9 cellular contexts compared by ENCODE assay signal in the genomic region with DNA sequence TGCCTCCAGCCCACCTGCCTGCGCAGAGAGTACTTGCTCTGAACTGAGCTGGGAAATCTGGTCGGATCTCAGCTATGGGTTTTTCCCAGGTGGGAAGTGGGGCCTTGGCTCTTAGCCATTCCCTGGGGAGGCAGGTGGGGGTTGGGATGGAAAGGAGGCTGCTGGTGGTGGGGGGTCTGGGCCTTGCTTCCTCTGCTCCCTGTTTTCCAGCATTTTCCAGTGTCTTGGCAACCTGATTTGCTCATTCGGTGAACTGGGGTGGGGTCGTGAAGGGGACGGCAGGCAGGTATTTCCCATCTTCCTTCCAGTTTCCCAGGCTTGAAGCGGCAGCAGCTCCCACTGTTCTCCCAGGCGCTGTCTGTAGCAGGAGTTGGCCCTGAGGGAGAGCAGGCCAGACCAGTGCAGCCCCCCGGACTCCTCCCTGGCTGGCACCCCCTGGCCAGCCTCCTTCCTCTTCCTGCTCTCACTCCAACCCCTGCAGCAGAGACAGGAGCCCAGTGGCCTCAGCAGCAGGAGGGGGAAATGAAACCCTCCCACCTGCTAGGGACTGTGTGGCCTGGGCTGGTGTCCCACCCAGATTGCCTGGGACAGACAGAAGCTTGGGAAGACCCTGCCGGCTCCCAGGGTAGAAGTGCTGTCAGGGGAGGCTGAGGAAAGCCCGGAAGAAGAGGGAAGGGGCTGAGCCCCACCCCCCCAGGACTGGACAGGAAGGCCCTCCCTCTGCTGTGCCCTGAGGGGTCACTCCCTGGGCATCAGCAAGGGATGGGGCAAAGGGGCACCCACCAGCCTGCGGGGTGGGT. TPM values are rescaled to one million over a fixed set of nuclear protein-coding genes. Genes with fewer than 3 reads are reported as not detected.
DNase-seq lines count a peak whose midpoint lies in the region; ATAC-seq and TF ChIP-seq lines count a peak whose summit lies in the region.
"Had no signal": no experiment of that assay in that cellular context is flagged by ENCODE, and none has a peak within 500 bp of the region (broad histone marks: within the 10 kb centered on the region; RNA-seq: fewer than 3 reads in every experiment).

No MANE protein-coding gene starts in this region.

- H3K4me3 Mint-ChIP-seq in CD4-positive, alpha-beta T cell = peak overlapping the region; percentile 51

- H3K27me3 Mint-ChIP-seq in CD4-positive, alpha-beta T cell = no peaks in the 10 kb centered on the region

- peaks cover 74% of the 10 kb centered on the region for H3K79me2 ChIP-seq in Karpas-422 (ENCODE audit: low read length)

- H4K8ac ChIP-seq in neuronal stem cell (ENCODE audit: low read depth, low read length) = no peak overlapping the region

- peak overlapping the region; percentile 67 for H3K14ac ChIP-seq in neuronal stem cell (ENCODE audit: low read length)

- H3K9me3 ChIP-seq in CD4-positive, alpha-beta T cell (ENCODE audit: control insufficient read depth, low read length) = no peaks in the 10 kb centered on the region
- no peaks in the 10 kb centered on the region for H3K9me3 ChIP-seq in Karpas-422 (ENCODE audit: low read length)
- H3K9me3 ChIP-seq in neuronal stem cell (replicated peaks in 1 of 2; ENCODE audit: control insufficient read depth in 2 of 2, insufficient read depth in 1 of 2, low read depth in 1 of 2, low read length in 2 of 2) = no peaks in the 10 kb centered on the region
- H3K9me3 ChIP-seq: HAP-1 had no signal

- no peak for DNase-seq in CD4-positive, alpha-beta T cell
- DNase-seq in Karpas-422 (peak; percentile 65), coronary artery (ENCODE audit: low spot score) (no peak), neuronal stem cell (ENCODE audit: low spot score) (no peak), AG08396 (ENCODE audit: low spot score) (no peak), GOT3 (lab: John Stamatoyannopoulos, UW) (no peak)

- peak overlapping the region; percentile 77 for H2BK120ac ChIP-seq in neuronal stem cell (ENCODE audit: low read depth, low read length)

- H3K36me3 ChIP-seq in Karpas-422 (ENCODE audit: insufficient read depth, low read length) (peaks cover 32% of the 10 kb centered on the region), neuronal stem cell (replicated peaks in 1 of 2; ENCODE audit: control insufficient read depth in 2 of 2, insufficient read depth in 2 of 2, low read length in 2 of 2) (peaks cover 15 to 80% of the 10 kb centered on the region in 2 donors)

- no peak for TF ChIP-seq CTCF in CD4-positive, alpha-beta T cell (IDR thresholded peaks at IDR 0.05)
- no peak for TF ChIP-seq CTCF in coronary artery (IDR thresholded peaks at IDR 0.05)

- H3K4me3 ChIP-seq in Karpas-422 (ENCODE audit: low read length) (peak overlapping the region; percentile 84), coronary artery (peak overlapping the region; percentile 77), neuronal stem cell (ENCODE audit: low read length in 2 of 2) (peak overlapping the region in 1 of 2 donors; percentile 28)
- H3K4me3 ChIP-seq: HAP-1 had no signal

- H3K4ac ChIP-seq in neuronal stem cell (ENCODE audit: low read length) = no peak overlapping the region

- H2BK12ac ChIP-seq in neuronal stem cell (ENCODE audit: low read length) = peak overlapping the region; percentile 65

- peak overlapping the region; percentile 49 for H2BK5ac ChIP-seq in neuronal stem cell (ENCODE audit: low read length)

- H2AK5ac ChIP-seq in neuronal stem cell (ENCODE audit: low read depth, low read length) = peak overlapping the region; percentile 98

- H4K20me1 ChIP-seq in Karpas-422 (ENCODE audit: insufficient read depth, low read depth, low read length) = peaks cover 70% of the 10 kb centered on the region

- H2AFZ ChIP-seq in Karpas-422 (ENCODE audit: low read length) (no peak overlapping the region), neuronal stem cell (ENCODE audit: low read length) (no peak overlapping the region)

- WGBS in neuronal stem cell (ENCODE audit: extremely low coverage in 2 of 2, insufficient read length in 2 of 2, insufficient replicate concordance in 1 of 2), 2 donors = no CpG with 5 or more reads among the region's 11 CpGs

- CTCF ChIA-PET in CD4-positive, alpha-beta T cell (lab: Charles Lee) = no interaction called here

- H2BK15ac ChIP-seq in neuronal stem cell (ENCODE audit: low read length) = peak overlapping the region; percentile 42

- H3K4me2 ChIP-seq in Karpas-422 (ENCODE audit: low read depth, low read length, poor library complexity, severe bottlenecking) (peak overlapping the region; percentile 90), neuronal stem cell (ENCODE audit: insufficient read depth, low read length, poor library complexity, severe bottlenecking) (peak overlapping the region; percentile 11)

- no peak overlapping the region for H4K91ac ChIP-seq in neuronal stem cell (ENCODE audit: low read depth, low read length, poor library complexity)

- peak overlapping the region; percentile 68 for H3K18ac ChIP-seq in neuronal stem cell (ENCODE audit: low read length)

- no peak overlapping the region for H3K23ac ChIP-seq in neuronal stem cell (ENCODE audit: low read depth, low read length, poor library complexity)

- POLR2A ChIA-PET in CD4-positive, alpha-beta T cell (lab: Charles Lee) = interaction anchor here (1.0 to 7.0 kb wide), 6 partner anchors 9 to 93 kb away, joined by 4 to 121 read pairs (median 4); a partner anchor contains a TSS

- peak overlapping the region; percentile 93 for H3K27ac ChIP-seq in CD4-positive, alpha-beta T cell (ENCODE audit: low read depth, low read length)
- H3K27ac ChIP-seq in Karpas-422 (ENCODE audit: low read length) (peak overlapping the region; percentile 98), coronary artery (peak overlapping the region; percentile 8 to 100), neuronal stem cell (replicated peaks; ENCODE audit: low read length) (peak overlapping the region; percentile 100)

- H3K79me1 ChIP-seq in neuronal stem cell (ENCODE audit: low read depth, low read length) = peaks cover 27% of the 10 kb centered on the region

- no peaks in the 10 kb centered on the region for H3K27me3 ChIP-seq in CD4-positive, alpha-beta T cell (ENCODE audit: control insufficient read depth, insufficient read depth, low read length)
- no peaks in the 10 kb centered on the region for H3K27me3 ChIP-seq in Karpas-422 (ENCODE audit: low read length)
- H3K27me3 ChIP-seq in neuronal stem cell (ENCODE audit: control insufficient read depth in 3 of 3, insufficient read depth in 3 of 3, low read depth in 1 of 3, low read length in 3 of 3) = no peaks in the 10 kb centered on the region

- peaks cover 83% of the 10 kb centered on the region for H3K4me1 Mint-ChIP-seq in CD4-positive, alpha-beta T cell (ENCODE audit: low read depth)

- H3K27ac Mint-ChIP-seq in CD4-positive, alpha-beta T cell = peak overlapping the region; percentile 97

- H3K36me3 Mint-ChIP-seq in CD4-positive, alpha-beta T cell (ENCODE audit: low read depth) = peaks cover 59% of the 10 kb centered on the region

- intact Hi-C loops in CD4-positive, alpha-beta T cell (cut with DNase I, micrococcal nuclease) = no loop called here

- H3K9ac ChIP-seq in Karpas-422 (ENCODE audit: low read length) (peak overlapping the region; percentile 94), neuronal stem cell (ENCODE audit: low read depth, low read length, poor library complexity) (no peak overlapping the region)

- no peak for ATAC-seq in CD4-positive, alpha-beta T cell (ENCODE audit: poor library complexity)
- ATAC-seq in HG03354 (IDR thresholded peaks at IDR 0.05; ENCODE audit: poor library complexity, severe bottlenecking, unreplicated experiment) (no peak), HG03095 (IDR thresholded peaks at IDR 0.05; ENCODE audit: unreplicated experiment) (no peak)

- no peaks in the 10 kb centered on the region for H3K9me2 ChIP-seq in Karpas-422 (replicated peaks; ENCODE audit: insufficient read depth, low read length)

- H3K4me1 ChIP-seq in Karpas-422 (ENCODE audit: low read length) (peaks cover 77% of the 10 kb centered on the region), neuronal stem cell (ENCODE audit: control insufficient read depth in 2 of 2, insufficient read depth in 1 of 2, low read depth in 1 of 2, low read length in 2 of 2) (peaks cover 51 to 58% of the 10 kb centered on the region in 2 donors)

- H3K9me3 Mint-ChIP-seq in CD4-positive, alpha-beta T cell = no peaks in the 10 kb centered on the region

RNA-seq across cellular contexts. Expression of a gene that starts 6.6 kb away (rescaled TPM):
- total RNA-seq in CD4-positive, alpha-beta T cell = 10 to 100 TPM; 80.9 to 81.6 TPM
- total RNA-seq in Karpas-422 (2014; rRNA removed; shearing (Covaris generic); ENCODE audit: low replicate concordance) = 94.4 and 111 TPM in 2 replicates
- 33.0 TPM for polyA plus RNA-seq in neuronal stem cell (2013, experiment 1 of 2)
- polyA plus RNA-seq in neuronal stem cell (2013, experiment 2 of 2) = 34.2 TPM
